1 cellular context compared by ENCODE assay signal in genomic region chr12:42097971-42098370, GRCh38.
A peak's percentile ranks its signal among the peaks of the same experiment; 100 is the strongest.
TF ChIP-seq lines count a peak whose summit lies in the region.

No MANE protein-coding gene starts in this region.

TF ChIP-seq in K562, 482 proteins besides CTCF, POLR2A, EP300 and RAD21 (continued from another document):
- TF ChIP-seq ZBTB11 (CRISPR knock-in tag; IDR thresholded peaks at IDR 0.05) (peak in 1 of 3 experiments; percentile 45; a peak in 1 of 6 replicates), TRIM28 (IDR thresholded peaks at IDR 0.05) (peak; percentile 25; the same call in 1 of the 2 replicates), HDAC2 (IDR thresholded peaks at IDR 0.05) (peak; percentile 42; the same call in 1 of the 2 replicates), POLR2H (tag; IDR thresholded peaks at IDR 0.05; ENCODE audit: low read depth) (0 out of 2 replicates have a peak, but pooled peaks have one; percentile 18), SPI1 (IDR thresholded peaks at IDR 0.05; ENCODE audit: borderline replicate concordance, low read depth, low read length) (peak; percentile 87), MEIS2 (IDR thresholded peaks at IDR 0.05; ENCODE audit: partially characterized antibody) (peak; percentile 24), ARNT (IDR thresholded peaks at IDR 0.05) (0 out of 4 replicates have a peak, but pooled peaks of 1 of the 2 experiments have one; percentile 37), CTBP1 (IDR thresholded peaks at IDR 0.05; ENCODE audit: borderline replicate concordance) (peak; percentile 34; the same call in 1 of the 2 replicates), ZNF639 (CRISPR knock-in tag; conservative IDR thresholded peaks at IDR 0.05 in 1 of 2, IDR thresholded peaks at IDR 0.05 in 1 of 2) (peak in 1 of 2 experiments; percentile 32; a peak in 1 of 4 replicates), FOXK2 (conservative IDR thresholded peaks at IDR 0.05 in 1 of 2, IDR thresholded peaks at IDR 0.05 in 1 of 2; ENCODE audit: low read depth in 2 of 2) (peak; percentile 51 to 68), NCOA1 (IDR thresholded peaks at IDR 0.05; ENCODE audit: low read depth) (0 out of 2 replicates have a peak, but pooled peaks have one; percentile 56), ZC3H8 (IDR thresholded peaks at IDR 0.05) (no peak), DPF2 (IDR thresholded peaks at IDR 0.05) (peak; percentile 58)
